Comparison of ENCODE assay signal across 18 cellular contexts in the genomic region with DNA sequence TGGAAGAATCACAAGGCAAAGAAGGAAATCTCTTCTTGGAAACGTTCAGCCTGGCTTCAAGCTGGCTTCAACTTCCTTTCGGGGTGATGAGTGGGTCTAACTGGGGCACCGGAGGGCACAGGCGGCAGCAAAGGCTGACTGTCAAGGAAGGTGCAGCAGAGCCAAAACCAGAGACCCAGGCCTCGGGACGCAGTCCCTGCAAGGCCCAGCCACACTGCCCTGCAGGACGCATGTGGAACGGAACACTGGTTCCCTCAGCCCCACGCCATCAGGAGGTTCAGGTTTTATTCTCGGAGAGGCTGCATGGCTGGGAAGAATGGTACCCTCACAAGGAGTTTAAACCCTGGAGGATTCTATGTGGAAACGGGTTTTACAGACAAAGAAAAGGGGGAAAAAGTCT.
"Had no signal": no experiment of that assay in that cellular context is flagged by ENCODE, and none has a peak within 500 bp of the region (broad histone marks: within the 10 kb centered on the region; RNA-seq: fewer than 3 reads in every experiment).

No MANE protein-coding gene starts in this region.

- H3K36me3 ChIP-seq: tibial nerve, vagina, WERI-Rb-1 had no signal

- H3K4me3 ChIP-seq: lung, tibial nerve, vagina had no signal

- ATAC-seq: foreskin keratinocyte had no signal

- H3K27me3 ChIP-seq: dorsolateral prefrontal cortex, foreskin keratinocyte, tibial nerve, vagina had no signal

- H3K9ac ChIP-seq: parathyroid adenoma had no signal

- H3K9me3 Mint-ChIP-seq: endodermal cell, nephron had no signal

- H3K27ac ChIP-seq: epithelial cell of prostate, foreskin keratinocyte, parathyroid adenoma, vagina, WERI-Rb-1 had no signal

- H3K9me3 ChIP-seq: tibial nerve, vagina had no signal

- DNase-seq: activated CD4-positive, alpha-beta T cell treated with anti-CD3 and anti-CD28 coated beads for 1 hour; activated CD8-positive, alpha-beta memory T cell treated with anti-CD3 and anti-CD28 coated beads for 24 hours; endodermal cell; foreskin keratinocyte; glutamatergic neuron; hippocampal formation; midbrain; stimulated activated naive CD4-positive, alpha-beta T cell; WERI-Rb-1 had no signal

- FAIRE-seq: islet of Langerhans had no signal

- H3K4me3 Mint-ChIP-seq: activated naive CD8-positive, alpha-beta T cell; endodermal cell had no signal

- H3K27me3 Mint-ChIP-seq: activated naive CD8-positive, alpha-beta T cell had no signal

- H2AFZ ChIP-seq: parathyroid adenoma had no signal

- H3K4me1 ChIP-seq: foreskin keratinocyte had no signal
